ENCODE assay signal across 27 cellular contexts in the genomic region with DNA sequence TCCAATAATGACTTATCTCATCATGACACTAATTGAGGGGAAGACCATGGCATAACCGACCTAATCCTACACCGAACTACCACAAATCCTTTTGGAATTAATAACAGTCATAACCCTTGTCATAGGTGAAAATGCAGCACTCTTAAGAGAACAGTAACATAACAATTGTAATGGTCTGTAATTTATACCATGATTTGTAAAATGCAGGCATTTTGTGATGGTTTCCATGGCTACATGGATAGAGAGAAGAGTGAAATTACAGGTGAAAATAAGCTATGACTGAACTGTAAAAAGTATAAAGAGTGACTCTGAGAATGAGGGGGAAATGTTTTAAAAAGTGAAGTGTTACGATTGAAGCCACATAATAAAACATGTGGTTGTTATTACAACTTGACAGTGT.
"Had no signal": no experiment of that assay in that cellular context is flagged by ENCODE, and none has a peak within 500 bp of the region (broad histone marks: within the 10 kb centered on the region; RNA-seq: fewer than 3 reads in every experiment).

No MANE protein-coding gene starts in this region.

- H3K9me3 Mint-ChIP-seq: stimulated activated effector memory CD8-positive, alpha-beta T cell treated with anti-CD3 and anti-CD28 coated beads, Interleukin-12 subunit alpha, Interleukin-12 subunit beta, amount 100 ng/mL, for 72 hours; stimulated activated memory B cell treated with anti-CD40 and anti-IgM and Interleukin-4, amounts not matched to agents 10 μg/mL and 1 μg/mL and 100 μg/mL, for 72 hours; stimulated activated naive CD8-positive, alpha-beta T cell treated with anti-CD3 and anti-CD28 coated beads, Interleukin-15, amount 100 ng/mL, for 72 hours had no signal

- H3K27ac Mint-ChIP-seq: stimulated activated effector memory CD8-positive, alpha-beta T cell treated with anti-CD3 and anti-CD28 coated beads, Interleukin-12 subunit alpha, Interleukin-12 subunit beta, amount 100 ng/mL, for 72 hours; stimulated activated memory B cell treated with anti-CD40 and anti-IgM and Interleukin-4, amounts not matched to agents 10 μg/mL and 1 μg/mL and 100 μg/mL, for 72 hours; stimulated activated naive CD8-positive, alpha-beta T cell treated with anti-CD3 and anti-CD28 coated beads, Interleukin-15, amount 100 ng/mL, for 72 hours; stimulated activated naive CD8-positive, alpha-beta T cell treated with anti-CD3 and anti-CD28 coated beads, Interleukin-15, Interleukin-2, amounts not matched to agents 100 ng/mL and 50 ng/mL, for 24 hours; type B pancreatic cell had no signal

- H3K27ac ChIP-seq: stomach, suprapubic skin, testis, thoracic aorta, thyroid gland, tibial artery, tibial nerve, transverse colon, upper lobe of left lung, upper lobe of right lung, uterus, vagina had no signal

- DNase-seq: stimulated activated CD4-positive, alpha-beta T cell treated with anti-CD3 and anti-CD28 coated beads, Interleukin-2, amount 100 ng/mL, for 48 hours; stimulated activated CD4-positive, alpha-beta T cell treated with anti-CD3 and anti-CD28 coated beads, Interleukin-4, amount 100 ng/mL, for 1 hour; stimulated activated CD4-positive, alpha-beta T cell treated with anti-CD3 and anti-CD28 coated beads, Interleukin-4, amount 100 ng/mL, for 24 hours; stimulated activated CD4-positive, alpha-beta T cell treated with anti-CD3 and anti-CD28 coated beads, Interleukin-4, amount 100 ng/mL, for 4 hours; stimulated activated CD8-positive, alpha-beta memory T cell treated with anti-CD3 and anti-CD28 coated beads, Interleukin-4, amount 100 ng/mL, for 48 hours; stimulated activated naive CD4-positive, alpha-beta T cell; stimulated activated naive CD4-positive, alpha-beta T cell treated with Interleukin-2 at 50 U/mL for 16 hours; stimulated activated naive CD8-positive, alpha-beta T cell treated with anti-CD3 and anti-CD28 coated beads, Interleukin-15, amount 100 ng/mL, for 72 hours; stimulated activated naive CD8-positive, alpha-beta T cell treated with anti-CD3 and anti-CD28 coated beads, Interleukin-15, Interleukin-2, amounts not matched to agents 100 U/mL and 50 U/mL, for 24 hours; stomach; substantia nigra; testis; thyroid gland; tibial artery; transverse colon; trophoblast cell; upper lobe of left lung; upper lobe of right lung; uterus had no signal

- H3K36me3 Mint-ChIP-seq: stimulated activated effector memory CD8-positive, alpha-beta T cell treated with anti-CD3 and anti-CD28 coated beads, Interleukin-12 subunit alpha, Interleukin-12 subunit beta, amount 100 ng/mL, for 72 hours; stimulated activated memory B cell treated with anti-CD40 and anti-IgM and Interleukin-4, amounts not matched to agents 10 μg/mL and 1 μg/mL and 100 μg/mL, for 72 hours; type B pancreatic cell had no signal

- H3K4me3 Mint-ChIP-seq: stimulated activated effector memory CD8-positive, alpha-beta T cell treated with anti-CD3 and anti-CD28 coated beads, Interleukin-12 subunit alpha, Interleukin-12 subunit beta, amount 100 ng/mL, for 72 hours; stimulated activated memory B cell treated with anti-CD40 and anti-IgM and Interleukin-4, amounts not matched to agents 10 μg/mL and 1 μg/mL and 100 μg/mL, for 72 hours; stimulated activated naive CD8-positive, alpha-beta T cell treated with anti-CD3 and anti-CD28 coated beads, Interleukin-15, amount 100 ng/mL, for 72 hours; stimulated activated naive CD8-positive, alpha-beta T cell treated with anti-CD3 and anti-CD28 coated beads, Interleukin-15, Interleukin-2, amounts not matched to agents 100 ng/mL and 50 ng/mL, for 24 hours; type B pancreatic cell had no signal

- H3K9me3 ChIP-seq: suprapubic skin, testis, thoracic aorta, thyroid gland, tibial artery, tibial nerve, transverse colon, upper lobe of left lung, upper lobe of right lung, uterus, vagina had no signal

- H3K27me3 ChIP-seq: stomach, suprapubic skin, testis, thyroid gland, tibial artery, tibial nerve, transverse colon, upper lobe of left lung, upper lobe of right lung, uterus, vagina had no signal

- H3K4me1 Mint-ChIP-seq: stimulated activated effector memory CD8-positive, alpha-beta T cell treated with anti-CD3 and anti-CD28 coated beads, Interleukin-12 subunit alpha, Interleukin-12 subunit beta, amount 100 ng/mL, for 72 hours; stimulated activated memory B cell treated with anti-CD40 and anti-IgM and Interleukin-4, amounts not matched to agents 10 μg/mL and 1 μg/mL and 100 μg/mL, for 72 hours; stimulated activated naive CD8-positive, alpha-beta T cell treated with anti-CD3 and anti-CD28 coated beads, Interleukin-15, amount 100 ng/mL, for 72 hours had no signal

- H3K36me3 ChIP-seq: stomach, suprapubic skin, thoracic aorta, thyroid gland, tibial artery, tibial nerve, transverse colon, upper lobe of left lung, upper lobe of right lung, uterus, vagina had no signal

- H3K27me3 Mint-ChIP-seq: stimulated activated memory B cell treated with anti-CD40 and anti-IgM and Interleukin-4, amounts not matched to agents 10 μg/mL and 1 μg/mL and 100 μg/mL, for 72 hours; stimulated activated naive CD8-positive, alpha-beta T cell treated with anti-CD3 and anti-CD28 coated beads, Interleukin-15, amount 100 ng/mL, for 72 hours; stimulated activated naive CD8-positive, alpha-beta T cell treated with anti-CD3 and anti-CD28 coated beads, Interleukin-15, Interleukin-2, amounts not matched to agents 100 ng/mL and 50 ng/mL, for 24 hours; type B pancreatic cell had no signal

- H3K4me3 ChIP-seq: stomach, suprapubic skin, testis, thoracic aorta, thyroid gland, tibial artery, tibial nerve, transverse colon, upper lobe of left lung, upper lobe of right lung, uterus, vagina had no signal

- ATAC-seq: stimulated activated effector memory CD8-positive, alpha-beta T cell treated with anti-CD3 and anti-CD28 coated beads, Interleukin-12 subunit alpha, Interleukin-12 subunit beta, amount 100 ng/mL, for 72 hours; stimulated activated memory B cell treated with anti-CD40 and anti-IgM and Interleukin-4, amounts not matched to agents 10 μg/mL and 1 μg/mL and 100 μg/mL, for 72 hours; stimulated activated naive CD8-positive, alpha-beta T cell treated with anti-CD3 and anti-CD28 coated beads, Interleukin-15, amount 100 ng/mL, for 72 hours; stimulated activated naive CD8-positive, alpha-beta T cell treated with anti-CD3 and anti-CD28 coated beads, Interleukin-15, Interleukin-2, amounts not matched to agents 100 U/mL and 50 U/mL, for 24 hours; upper lobe of right lung had no signal
